In the genomic region with DNA sequence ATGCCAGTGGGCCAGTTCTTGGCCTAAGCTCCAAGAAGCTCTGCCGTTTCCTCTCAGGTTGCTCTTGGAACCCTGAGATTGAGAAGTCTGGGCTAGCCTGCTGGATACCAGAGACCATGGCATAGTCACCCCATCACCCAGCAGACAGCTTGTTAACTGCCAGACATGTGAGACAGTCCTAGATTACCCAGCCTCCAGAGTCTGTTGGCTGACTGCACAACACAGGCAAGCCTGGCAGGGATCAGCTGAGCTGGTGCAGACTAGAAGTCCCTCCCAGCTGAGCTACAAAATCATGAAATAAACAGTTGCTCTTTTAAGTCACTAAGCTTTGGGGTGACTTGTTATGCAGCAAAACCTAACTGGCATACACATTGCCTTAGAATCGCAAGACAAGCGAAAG, we compare ENCODE assay signal across 18 cellular contexts.
"Had no signal": no experiment of that assay in that cellular context is flagged by ENCODE, and none has a peak within 500 bp of the region (broad histone marks: within the 10 kb centered on the region; RNA-seq: fewer than 3 reads in every experiment).

No MANE protein-coding gene starts in this region.

- H3K9me3 Mint-ChIP-seq: activated naive CD4-positive, alpha-beta T cell treated with anti-CD3 and anti-CD28 coated beads, Interleukin-2, amount 50 U/mL, for 24 hours; dendritic cell treated with granulocyte-macrophage colony-stimulating factor and Interleukin-4, amounts not matched to agents 40 ng/mL and 50 ng/mL, for 4 days; natural killer cell treated with Interleukin-12 subunit alpha and Interleukin-12 subunit beta and Interleukin-15 and Interleukin-18, amount 100 ng/mL, for 72 hours; stimulated activated naive CD8-positive, alpha-beta T cell treated with anti-CD3 and anti-CD28 coated beads, Interleukin-15, Interleukin-2, amounts not matched to agents 100 ng/mL and 50 ng/mL, for 24 hours; T-cell; WTC11 had no signal

- H3K27ac ChIP-seq: pancreas, sigmoid colon, thyroid gland had no signal

- H3K27me3 ChIP-seq: pancreas, sigmoid colon, thyroid gland had no signal

- H3K9me3 ChIP-seq: pancreas, sigmoid colon, thyroid gland had no signal

- H3K4me3 Mint-ChIP-seq: activated naive CD4-positive, alpha-beta T cell treated with anti-CD3 and anti-CD28 coated beads, Interleukin-2, amount 50 U/mL, for 24 hours; dendritic cell treated with granulocyte-macrophage colony-stimulating factor and Interleukin-4, amounts not matched to agents 40 ng/mL and 50 ng/mL, for 4 days; natural killer cell treated with Interleukin-12 subunit alpha and Interleukin-12 subunit beta and Interleukin-15 and Interleukin-18, amount 100 ng/mL, for 72 hours; stimulated activated naive CD8-positive, alpha-beta T cell treated with anti-CD3 and anti-CD28 coated beads, Interleukin-15, Interleukin-2, amounts not matched to agents 100 ng/mL and 50 ng/mL, for 24 hours; T-cell; WTC11 had no signal

- H3K27me3 Mint-ChIP-seq: activated naive CD4-positive, alpha-beta T cell treated with anti-CD3 and anti-CD28 coated beads, Interleukin-2, amount 50 U/mL, for 24 hours; dendritic cell treated with granulocyte-macrophage colony-stimulating factor and Interleukin-4, amounts not matched to agents 40 ng/mL and 50 ng/mL, for 4 days; natural killer cell treated with Interleukin-12 subunit alpha and Interleukin-12 subunit beta and Interleukin-15 and Interleukin-18, amount 100 ng/mL, for 72 hours; stimulated activated naive CD8-positive, alpha-beta T cell treated with anti-CD3 and anti-CD28 coated beads, Interleukin-15, Interleukin-2, amounts not matched to agents 100 ng/mL and 50 ng/mL, for 24 hours; T-cell had no signal

- DNase-seq: activated gamma-delta T cell treated with Interleukin-2 at 50 U/mL for 16 hours; activated T-cell treated with anti-CD3 and anti-CD28 coated beads, Interleukin-2, amount 50 U/mL, for 1 hour; cerebellar nuclear complex; effector CD4-positive, alpha-beta T cell; kidney; pancreas; sigmoid colon; stimulated activated CD4-positive, alpha-beta T cell treated with anti-CD3 and anti-CD28 coated beads, Interleukin-4, amount 100 ng/mL, for 24 hours; substantia nigra; T-cell; thyroid gland had no signal

- ATAC-seq: left lobe of liver; natural killer cell treated with Interleukin-12 subunit alpha and Interleukin-12 subunit beta and Interleukin-15 and Interleukin-18, amount 100 ng/mL, for 72 hours; pancreas; SK-N-SH treated with all-trans-retinoic acid at 6 μM for 48 hours; T-cell; WTC11 had no signal

- H3K27ac Mint-ChIP-seq: activated naive CD4-positive, alpha-beta T cell treated with anti-CD3 and anti-CD28 coated beads, Interleukin-2, amount 50 U/mL, for 24 hours; dendritic cell treated with granulocyte-macrophage colony-stimulating factor and Interleukin-4, amounts not matched to agents 40 ng/mL and 50 ng/mL, for 4 days; natural killer cell treated with Interleukin-12 subunit alpha and Interleukin-12 subunit beta and Interleukin-15 and Interleukin-18, amount 100 ng/mL, for 72 hours; stimulated activated naive CD8-positive, alpha-beta T cell treated with anti-CD3 and anti-CD28 coated beads, Interleukin-15, Interleukin-2, amounts not matched to agents 100 ng/mL and 50 ng/mL, for 24 hours; T-cell; WTC11 had no signal

- H3K4me3 ChIP-seq: pancreas, sigmoid colon, thyroid gland had no signal
